10 cellular contexts compared by ENCODE assay signal in genomic region chr3:48655586-48655985, GRCh38. TPM values are rescaled to one million over a fixed set of nuclear protein-coding genes. Genes with fewer than 3 reads are reported as not detected.
DNase-seq lines count a peak whose midpoint lies in the region; ATAC-seq and TF ChIP-seq lines count a peak whose summit lies in the region.
"Had no signal": no experiment of that assay in that cellular context is flagged by ENCODE, and none has a peak within 500 bp of the region (broad histone marks: within the 10 kb centered on the region; RNA-seq: fewer than 3 reads in every experiment).

No MANE protein-coding gene starts in this region.

- ATAC-seq in Right ventricle myocardium inferior (no peak), aorta (ENCODE audit: low FRiP score) (no peak), GM18520 (IDR thresholded peaks at IDR 0.05; ENCODE audit: unreplicated experiment) (no peak)

- H4K20me1 ChIP-seq in osteoblast (ENCODE audit: insufficient read depth, low read length), result no peaks in the 10 kb centered on the region

- POLR2A ChIA-PET in Caco-2 (lab: Charles Lee), result no interaction called here

- no peaks in the 10 kb centered on the region for H3K9me3 Mint-ChIP-seq in Caco-2 (ENCODE audit: unreplicated experiment)

- no peaks in the 10 kb centered on the region for H3K4me1 Mint-ChIP-seq in Caco-2 (ENCODE audit: low read depth, unreplicated experiment)

- BruUV-seq in Caco-2 (replicated peaks; lab: Mats Ljungman, UMichigan), result no TSS peak

- TF ChIP-seq CTCF in left ventricle myocardium inferior (IDR thresholded peaks at IDR 0.05; ENCODE audit: borderline replicate concordance), result no peak
- no peak for TF ChIP-seq CTCF in choroid plexus epithelial cell (conservative IDR thresholded peaks at IDR 0.05; ENCODE audit: low read depth, low read length)
- no peak for TF ChIP-seq CTCF in osteoblast (IDR thresholded peaks at IDR 0.05; ENCODE audit: extremely low read depth, low read depth, low read length)
- no peak for TF ChIP-seq CTCF in Caco-2 (IDR thresholded peaks at IDR 0.05; ENCODE audit: insufficient read depth in 1 of 2, low read depth in 1 of 2, low read length in 1 of 2, severe bottlenecking in 1 of 2, unreplicated experiment in 1 of 2)

- 18 to 19% methylated on average over 27 of the region's 27 CpGs for WGBS in aorta, 2 donors

- H3K4me1 ChIP-seq in left ventricle myocardium inferior (peaks cover 20% of the 10 kb centered on the region), osteoblast (ENCODE audit: insufficient read depth, low read length) (peaks cover 3% of the 10 kb centered on the region), aorta (ENCODE audit: control insufficient read depth in 1 of 2, insufficient read depth in 2 of 2, low read length in 2 of 2) (no peaks in the 10 kb centered on the region), Caco-2 (no peaks in the 10 kb centered on the region)

- no peak overlapping the region for H3K27ac Mint-ChIP-seq in Caco-2 (ENCODE audit: unreplicated experiment)

- intact Hi-C loops in left ventricle myocardium inferior (cut with micrococcal nuclease), result no loop called here
- intact Hi-C loops in Right ventricle myocardium inferior (cut with DNase I), result no loop called here
- intact Hi-C loops in aorta (cut with DNase I), result loop anchor here in 1 of 2 donors (2.0 kb wide), 1 partner anchor 45 kb away; no protein-coding TSS in a partner anchor
- intact Hi-C loops in Caco-2 (cut with micrococcal nuclease; ENCODE audit: unreplicated experiment), result no loop called here

- H3K4me3 ChIP-seq in left ventricle myocardium inferior (peak overlapping the region; percentile 78), choroid plexus epithelial cell (ENCODE audit: low read depth, low read length) (peak overlapping the region; percentile 49), osteoblast (ENCODE audit: insufficient read depth, low read length) (peak overlapping the region; percentile 70), aorta (ENCODE audit: low read length in 2 of 2) (peak overlapping the region; percentile 15 to 43), Caco-2 (ENCODE audit: low read depth, low read length) (no peak overlapping the region)

- H3K9me3 ChIP-seq in left ventricle myocardium inferior (replicated peaks) (no peaks in the 10 kb centered on the region), osteoblast (ENCODE audit: low read depth, low read length) (no peaks in the 10 kb centered on the region), aorta (ENCODE audit: control insufficient read depth, low read length) (no peaks in the 10 kb centered on the region), Caco-2 (no peaks in the 10 kb centered on the region)

- H3K27ac ChIP-seq in left ventricle myocardium inferior (replicated peaks) (peak overlapping the region; percentile 85), osteoblast (ENCODE audit: low read depth, low read length) (no peak overlapping the region), aorta (ENCODE audit: low read depth in 1 of 2, low read length in 2 of 2) (no peak overlapping the region)

- CTCF ChIA-PET in Caco-2 (lab: Charles Lee), result no interaction called here

- no peak for DNase-seq in left ventricle myocardium inferior
- no peak for DNase-seq in Right ventricle myocardium inferior (ENCODE audit: missing footprints)
- DNase-seq in choroid plexus epithelial cell (ENCODE audit: low read depth), result no peak
- DNase-seq in osteoblast (ENCODE audit: insufficient read length, low spot score, missing footprints), result no peak
- no peak for DNase-seq in aorta
- DNase-seq in Caco-2, result no peak
- DNase-seq in mucosa of gallbladder (ENCODE audit: low spot score), result no peak
- DNase-seq: DMS79, NCI-H187 had no signal

- no peaks in the 10 kb centered on the region for H3K36me3 ChIP-seq in left ventricle myocardium inferior
- H3K36me3 ChIP-seq in osteoblast (ENCODE audit: insufficient read depth, low read length), result no peaks in the 10 kb centered on the region
- H3K36me3 ChIP-seq in aorta (ENCODE audit: control insufficient read depth in 1 of 2, insufficient read depth in 2 of 2, low read length in 1 of 2), result no peaks in the 10 kb centered on the region
- H3K36me3 ChIP-seq in Caco-2 (ENCODE audit: control insufficient read depth, insufficient read depth, low read length), result peaks cover 10% of the 10 kb centered on the region

- H2AFZ ChIP-seq in osteoblast (ENCODE audit: low read length), result no peak overlapping the region

- H3K27me3 ChIP-seq in left ventricle myocardium inferior (ENCODE audit: low read depth), result peaks cover 12% of the 10 kb centered on the region
- no peaks in the 10 kb centered on the region for H3K27me3 ChIP-seq in osteoblast (ENCODE audit: insufficient read depth, low read length)
- no peaks in the 10 kb centered on the region for H3K27me3 ChIP-seq in aorta (ENCODE audit: control insufficient read depth in 1 of 2, insufficient read depth in 2 of 2, low read length in 1 of 2)
- no peaks in the 10 kb centered on the region for H3K27me3 ChIP-seq in Caco-2 (replicated peaks; ENCODE audit: control insufficient read depth, insufficient read depth, low read length)

- H3K27me3 Mint-ChIP-seq in Caco-2 (ENCODE audit: insufficient read depth, unreplicated experiment), result no peaks in the 10 kb centered on the region

- peaks cover 76% of the 10 kb centered on the region for H3K36me3 Mint-ChIP-seq in Caco-2 (ENCODE audit: insufficient read depth, unreplicated experiment)

- H3K4me2 ChIP-seq in osteoblast (ENCODE audit: insufficient read depth, low read length), result peak overlapping the region; percentile 77

- H3K4me3 Mint-ChIP-seq in Caco-2 (ENCODE audit: unreplicated experiment), result no peak overlapping the region

- H3K79me2 ChIP-seq in osteoblast (ENCODE audit: insufficient read depth, low read length), result no peaks in the 10 kb centered on the region

RNA-seq across cellular contexts. Expression of gene CELSR3, which starts 7.1 kb away (rescaled TPM):
- total RNA-seq in left ventricle myocardium inferior (0.14 TPM), Right ventricle myocardium inferior (0.38 TPM), osteoblast (1.2 and 1.4 TPM in 2 replicates), aorta (1 to 10 TPM in 1 of 2 donors, under 1 TPM in 1; 0.91 to 1.3 TPM), Caco-2 (2022) (35.4 and 39.0 TPM in 2 replicates), mucosa of gallbladder (0.75 TPM)
- 1 to 10 TPM in 1 of 2 donors, under 1 TPM in 1; 0.25 to 1.3 TPM for polyA plus RNA-seq in aorta

RNA-seq across cellular contexts. Expression of gene SLC26A6, which starts 20.3 kb away (rescaled TPM):
- total RNA-seq in left ventricle myocardium inferior (12.9 TPM), Right ventricle myocardium inferior (14.1 TPM), osteoblast (26.2 and 30.8 TPM in 2 replicates), aorta (10 to 100 TPM; 30.7 to 33.6 TPM), Caco-2 (2022) (54.7 and 59.4 TPM in 2 replicates), mucosa of gallbladder (31.1 TPM)
- 100 to 1,000 TPM in 1 of 2 donors, 10 to 100 TPM in 1; 10.5 to 154 TPM for polyA plus RNA-seq in aorta

RNA-seq across cellular contexts. Expression of gene NCKIPSD, which starts 30.1 kb away (rescaled TPM):
- 17.0 TPM for total RNA-seq in left ventricle myocardium inferior
- total RNA-seq in Right ventricle myocardium inferior, result 15.4 TPM
- 17.1 and 17.7 TPM in 2 replicates for total RNA-seq in osteoblast
- 10 to 100 TPM; 26.4 to 31.9 TPM for total RNA-seq in aorta
- polyA plus RNA-seq in aorta, result 10 to 100 TPM; 11.8 to 28.7 TPM
- total RNA-seq in Caco-2 (2022), result 30.1 and 30.2 TPM in 2 replicates
- total RNA-seq in mucosa of gallbladder, result 42.3 TPM

RNA-seq across cellular contexts. Expression of gene TMEM89, which starts 34.0 kb away (rescaled TPM):
- total RNA-seq in left ventricle myocardium inferior (not detected), Right ventricle myocardium inferior (not detected), osteoblast (0.59 TPM in 1 of 2 replicates, not detected in the other), aorta (not detected), Caco-2 (2022) (not detected in 2 replicates), mucosa of gallbladder (not detected)
- 1 to 10 TPM in 1 of 2 donors, not detected in 1; 5.7 TPM for polyA plus RNA-seq in aorta

RNA-seq across cellular contexts. Expression of gene UQCRC1, which starts 46.1 kb away (rescaled TPM):
- total RNA-seq in left ventricle myocardium inferior (1,000 TPM), Right ventricle myocardium inferior (1,186 TPM), osteoblast (299 and 308 TPM in 2 replicates), aorta (100 to 1,000 TPM in 1 of 2 donors, 10 to 100 TPM in 1; 95.6 to 143 TPM), Caco-2 (2022) (278 and 283 TPM in 2 replicates), mucosa of gallbladder (193 TPM)
- 100 to 1,000 TPM; 149 to 203 TPM for polyA plus RNA-seq in aorta

Comparison
In these comparisons a context has a peak if more than half of its experiments do, and no peak if none do; other contexts are left out.
1. RNA of gene CELSR3, which starts 7.1 kb away (total RNA-seq): 35.4 to 39.0 TPM in Caco-2; 1.2 to 1.4 TPM in osteoblast, 0.91 to 1.3 TPM in aorta, 0.75 TPM in mucosa of gallbladder (single experiment), 0.38 TPM in Right ventricle myocardium inferior (single experiment) and 0.14 TPM in left ventricle myocardium inferior (single experiment); every median in the first group is over 10 times any median in the second.